In genomic region chr1:202005958-202006357, GRCh38 we compare ENCODE assay signal across 11 cellular contexts. TPM values are rescaled to one million over a fixed set of nuclear protein-coding genes. Genes with fewer than 3 reads are reported as not detected.
A peak's percentile ranks its signal among the peaks of the same experiment; 100 is the strongest.
DNase-seq lines count a peak whose midpoint lies in the region; ATAC-seq, FAIRE-seq and TF ChIP-seq lines count a peak whose summit lies in the region.
"Had no signal": no experiment of that assay in that cellular context is flagged by ENCODE, and none has a peak within 500 bp of the region (broad histone marks: within the 10 kb centered on the region; RNA-seq: fewer than 3 reads in every experiment).

No MANE protein-coding gene starts in this region.

- peaks cover 38% of the 10 kb centered on the region for H3K4me1 Mint-ChIP-seq in Caco-2 (ENCODE audit: low read depth, unreplicated experiment)

- H3K79me2 ChIP-seq in parathyroid adenoma: no peaks in the 10 kb centered on the region

- DNase-seq in Caco-2 (peak in 1 of 2 experiments; percentile 58), NB4 (ENCODE audit: low read depth) (no peak), dorsolateral prefrontal cortex (no peak), NCI-H1092 (lab: John Stamatoyannopoulos, UW) (no peak), RCC 7860 (ENCODE audit: low spot score) (no peak), H54 (ENCODE audit: insufficient read length, low spot score) (no peak)
- DNase-seq: activated naive CD8-positive, alpha-beta T cell treated with anti-CD3 and anti-CD28 coated beads, Interleukin-2, amount 10 ng/mL, durations not matched to agents 7 days and 5 days; T-helper 9 cell had no signal

- H3K4me2 ChIP-seq in parathyroid adenoma (ENCODE audit: low read length): no peak overlapping the region

- H3K27me3 ChIP-seq in Caco-2 (replicated peaks; ENCODE audit: control insufficient read depth, insufficient read depth, low read length) (no peaks in the 10 kb centered on the region), dorsolateral prefrontal cortex (no peaks in the 10 kb centered on the region), parathyroid adenoma (ENCODE audit: control insufficient read depth, insufficient read depth, low read length) (no peaks in the 10 kb centered on the region)

- intact Hi-C loops in Caco-2 (cut with micrococcal nuclease; ENCODE audit: unreplicated experiment) (loop anchor here (1.0 to 5.0 kb wide), 2 partner anchors 23 to 41 kb away; no protein-coding TSS in a partner anchor), dorsolateral prefrontal cortex (cut with DNase I) (loop anchor here in 1 of 2 donors (5.0 kb wide), 2 partner anchors 111 to 131 kb away; no protein-coding TSS in a partner anchor)

- H3K9me3 ChIP-seq in Caco-2 (no peaks in the 10 kb centered on the region), parathyroid adenoma (ENCODE audit: control insufficient read depth, low read length) (no peaks in the 10 kb centered on the region)

- peak overlapping the region; percentile 80 for H3K27ac Mint-ChIP-seq in Caco-2 (ENCODE audit: unreplicated experiment)
- H3K27ac Mint-ChIP-seq: activated naive CD8-positive, alpha-beta T cell treated with anti-CD3 and anti-CD28 coated beads, Interleukin-2, amount 10 ng/mL, durations not matched to agents 7 days and 5 days had no signal

- peaks cover 4% of the 10 kb centered on the region; the same call in 1 of the 2 replicates for H3K36me3 ChIP-seq in Caco-2 (ENCODE audit: control insufficient read depth, insufficient read depth, low read length)
- H3K36me3 ChIP-seq in parathyroid adenoma (ENCODE audit: control insufficient read depth, insufficient read depth, low read length): no peaks in the 10 kb centered on the region

- CTCF ChIA-PET in Caco-2 (lab: Charles Lee): interaction anchor here (1.1 to 2.1 kb wide), 2 partner anchors 110 to 112 kb away, joined by 3 to 5 read pairs; no protein-coding TSS in a partner anchor

- no peaks in the 10 kb centered on the region for H3K9me3 Mint-ChIP-seq in Caco-2 (ENCODE audit: unreplicated experiment)
- H3K9me3 Mint-ChIP-seq: activated naive CD8-positive, alpha-beta T cell treated with anti-CD3 and anti-CD28 coated beads, Interleukin-2, amount 10 ng/mL, durations not matched to agents 7 days and 5 days had no signal

- no peak for ATAC-seq in GM19452 (IDR thresholded peaks at IDR 0.05; ENCODE audit: unreplicated experiment)

- peak overlapping the region; percentile 72 for H3K4me3 Mint-ChIP-seq in Caco-2 (ENCODE audit: unreplicated experiment)
- H3K4me3 Mint-ChIP-seq: activated naive CD8-positive, alpha-beta T cell treated with anti-CD3 and anti-CD28 coated beads, Interleukin-2, amount 10 ng/mL, durations not matched to agents 7 days and 5 days had no signal

- H3K27ac ChIP-seq in dorsolateral prefrontal cortex (peak overlapping the region in 18 of 59 donors; percentile 5 to 85 (median 68)), parathyroid adenoma (no peak overlapping the region)

- TF ChIP-seq CTCF in Caco-2 (IDR thresholded peaks at IDR 0.05; ENCODE audit: insufficient read depth in 1 of 2, low read depth in 1 of 2, low read length in 1 of 2, severe bottlenecking in 1 of 2, unreplicated experiment in 1 of 2) (peak; percentile 47 to 68), NB4 (IDR thresholded peaks at IDR 0.05; ENCODE audit: low read depth, low read length) (peak; percentile 6), dorsolateral prefrontal cortex (IDR thresholded peaks at IDR 0.05 in 54 of 56, conservative IDR thresholded peaks at IDR 0.05 in 2 of 56; ENCODE audit: low read depth in 1 of 56, partially characterized antibody in 56 of 56) (peak in 48 of 56 donors; percentile 15 to 57 (median 42)), parathyroid adenoma (IDR thresholded peaks at IDR 0.05) (peak; percentile 49)

- H3K4me3 ChIP-seq in Caco-2 (ENCODE audit: low read depth, low read length) (no peak overlapping the region), NB4 (ENCODE audit: low read depth, low read length) (no peak overlapping the region), dorsolateral prefrontal cortex (no peak overlapping the region), parathyroid adenoma (ENCODE audit: low read depth, low read length) (no peak overlapping the region)
- H3K4me3 ChIP-seq: skin epidermis had no signal

- FAIRE-seq in RCC 7860 (lab: Jason Lieb, UNC): no peak
- no peak for FAIRE-seq in H54 (lab: Jason Lieb, UNC)

- no peak overlapping the region for H3K9ac ChIP-seq in parathyroid adenoma

- peaks cover 90% of the 10 kb centered on the region for H3K36me3 Mint-ChIP-seq in Caco-2 (ENCODE audit: insufficient read depth, unreplicated experiment)

- TF ChIP-seq POLR2A in NB4 (IDR thresholded peaks at IDR 0.05; ENCODE audit: extremely low read depth, insufficient read length): no peak
- TF ChIP-seq POLR2A in H54 (IDR thresholded peaks at IDR 0.05; ENCODE audit: low read depth, low read length): no peak

- no TSS peak for BruUV-seq in Caco-2 (replicated peaks; lab: Mats Ljungman, UMichigan)

- H3K4me1 ChIP-seq in Caco-2: peaks cover 53% of the 10 kb centered on the region
- peaks cover 34% of the 10 kb centered on the region for H3K4me1 ChIP-seq in parathyroid adenoma

- POLR2A ChIA-PET in Caco-2 (lab: Charles Lee): no interaction called here

- H2AFZ ChIP-seq in parathyroid adenoma: no peak overlapping the region

- no peaks in the 10 kb centered on the region for H3K27me3 Mint-ChIP-seq in Caco-2 (ENCODE audit: insufficient read depth, unreplicated experiment)
- H3K27me3 Mint-ChIP-seq: activated naive CD8-positive, alpha-beta T cell treated with anti-CD3 and anti-CD28 coated beads, Interleukin-2, amount 10 ng/mL, durations not matched to agents 7 days and 5 days had no signal

RNA-seq across cellular contexts. Expression of gene ELF3, which starts 4.4 kb away (rescaled TPM):
- total RNA-seq in Caco-2 (2022) (116 and 126 TPM in 2 replicates), dorsolateral prefrontal cortex (1 to 10 TPM in 22 of 120 experiments, under 1 TPM in 81, not detected in 17; 0.08 to 3.7 (median 0.51) TPM)

RNA-seq across cellular contexts. Expression of gene RNPEP, which starts 23.5 kb away (rescaled TPM):
- total RNA-seq in Caco-2 (2022) (75.9 and 83.0 TPM in 2 replicates), dorsolateral prefrontal cortex (10 to 100 TPM; 13.7 to 35.6 (median 22.7) TPM)

RNA-seq across cellular contexts. Expression of gene TIMM17A, which starts 50.7 kb away (rescaled TPM):
- total RNA-seq in Caco-2 (2022) (63.7 and 64.1 TPM in 2 replicates), dorsolateral prefrontal cortex (10 to 100 TPM; 24.0 to 84.7 (median 54.1) TPM)

RNA-seq across cellular contexts. Expression of gene LMOD1, which starts 59.6 kb away (rescaled TPM):
- total RNA-seq in Caco-2 (2022) (0.11 TPM in 1 of 2 replicates, not detected in the other), dorsolateral prefrontal cortex (10 to 100 TPM in 32 of 120 experiments, 1 to 10 TPM in 88; 1.9 to 99.5 (median 5.7) TPM)
- total RNA-seq: activated naive CD8-positive, alpha-beta T cell treated with anti-CD3 and anti-CD28 coated beads, Interleukin-2, amount 10 ng/mL, durations not matched to agents 7 days and 5 days had no signal

Comparison
In these comparisons a context has a peak if more than half of its experiments do, and no peak if none do; other contexts are left out.
1. CTCF ChIP-seq: peak in every context shown above with its lines; median percentile 58 in Caco-2; 49 in parathyroid adenoma; 42 in dorsolateral prefrontal cortex; 6 in NB4.
2. RNA of gene ELF3, which starts 4.4 kb away (total RNA-seq): 116 to 126 TPM in Caco-2; 0.08 to 3.7 TPM in dorsolateral prefrontal cortex; every median in the first group is over 10 times any median in the second.